ENCODE assay signal across 1 cellular context in the genomic region with DNA sequence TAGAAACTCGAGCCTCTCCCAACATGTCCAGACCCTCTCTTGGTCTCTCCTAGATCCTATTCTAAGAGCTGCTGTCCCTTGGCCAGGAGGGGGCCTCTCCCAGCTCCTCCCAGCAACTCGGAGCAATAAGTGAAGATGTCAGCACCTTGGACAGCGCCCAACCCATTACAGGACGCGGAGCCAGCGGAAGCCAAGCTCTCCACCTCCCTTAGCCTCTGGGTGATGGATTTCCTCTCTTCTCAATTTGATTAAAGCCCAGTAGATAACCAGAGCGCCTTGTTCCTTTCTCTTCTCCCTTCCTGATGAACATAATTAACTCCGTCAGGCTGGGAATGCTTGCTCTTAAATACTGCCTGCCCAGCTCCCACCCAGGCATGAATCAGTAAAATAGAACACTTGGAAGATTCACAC.
TF ChIP-seq lines count a peak whose summit lies in the region.

No MANE protein-coding gene starts in this region.

TF ChIP-seq in HepG2, 621 proteins besides CTCF, POLR2A, EP300 and RAD21 (continued from another document and continues in another):
- TF ChIP-seq, protein P1, sequence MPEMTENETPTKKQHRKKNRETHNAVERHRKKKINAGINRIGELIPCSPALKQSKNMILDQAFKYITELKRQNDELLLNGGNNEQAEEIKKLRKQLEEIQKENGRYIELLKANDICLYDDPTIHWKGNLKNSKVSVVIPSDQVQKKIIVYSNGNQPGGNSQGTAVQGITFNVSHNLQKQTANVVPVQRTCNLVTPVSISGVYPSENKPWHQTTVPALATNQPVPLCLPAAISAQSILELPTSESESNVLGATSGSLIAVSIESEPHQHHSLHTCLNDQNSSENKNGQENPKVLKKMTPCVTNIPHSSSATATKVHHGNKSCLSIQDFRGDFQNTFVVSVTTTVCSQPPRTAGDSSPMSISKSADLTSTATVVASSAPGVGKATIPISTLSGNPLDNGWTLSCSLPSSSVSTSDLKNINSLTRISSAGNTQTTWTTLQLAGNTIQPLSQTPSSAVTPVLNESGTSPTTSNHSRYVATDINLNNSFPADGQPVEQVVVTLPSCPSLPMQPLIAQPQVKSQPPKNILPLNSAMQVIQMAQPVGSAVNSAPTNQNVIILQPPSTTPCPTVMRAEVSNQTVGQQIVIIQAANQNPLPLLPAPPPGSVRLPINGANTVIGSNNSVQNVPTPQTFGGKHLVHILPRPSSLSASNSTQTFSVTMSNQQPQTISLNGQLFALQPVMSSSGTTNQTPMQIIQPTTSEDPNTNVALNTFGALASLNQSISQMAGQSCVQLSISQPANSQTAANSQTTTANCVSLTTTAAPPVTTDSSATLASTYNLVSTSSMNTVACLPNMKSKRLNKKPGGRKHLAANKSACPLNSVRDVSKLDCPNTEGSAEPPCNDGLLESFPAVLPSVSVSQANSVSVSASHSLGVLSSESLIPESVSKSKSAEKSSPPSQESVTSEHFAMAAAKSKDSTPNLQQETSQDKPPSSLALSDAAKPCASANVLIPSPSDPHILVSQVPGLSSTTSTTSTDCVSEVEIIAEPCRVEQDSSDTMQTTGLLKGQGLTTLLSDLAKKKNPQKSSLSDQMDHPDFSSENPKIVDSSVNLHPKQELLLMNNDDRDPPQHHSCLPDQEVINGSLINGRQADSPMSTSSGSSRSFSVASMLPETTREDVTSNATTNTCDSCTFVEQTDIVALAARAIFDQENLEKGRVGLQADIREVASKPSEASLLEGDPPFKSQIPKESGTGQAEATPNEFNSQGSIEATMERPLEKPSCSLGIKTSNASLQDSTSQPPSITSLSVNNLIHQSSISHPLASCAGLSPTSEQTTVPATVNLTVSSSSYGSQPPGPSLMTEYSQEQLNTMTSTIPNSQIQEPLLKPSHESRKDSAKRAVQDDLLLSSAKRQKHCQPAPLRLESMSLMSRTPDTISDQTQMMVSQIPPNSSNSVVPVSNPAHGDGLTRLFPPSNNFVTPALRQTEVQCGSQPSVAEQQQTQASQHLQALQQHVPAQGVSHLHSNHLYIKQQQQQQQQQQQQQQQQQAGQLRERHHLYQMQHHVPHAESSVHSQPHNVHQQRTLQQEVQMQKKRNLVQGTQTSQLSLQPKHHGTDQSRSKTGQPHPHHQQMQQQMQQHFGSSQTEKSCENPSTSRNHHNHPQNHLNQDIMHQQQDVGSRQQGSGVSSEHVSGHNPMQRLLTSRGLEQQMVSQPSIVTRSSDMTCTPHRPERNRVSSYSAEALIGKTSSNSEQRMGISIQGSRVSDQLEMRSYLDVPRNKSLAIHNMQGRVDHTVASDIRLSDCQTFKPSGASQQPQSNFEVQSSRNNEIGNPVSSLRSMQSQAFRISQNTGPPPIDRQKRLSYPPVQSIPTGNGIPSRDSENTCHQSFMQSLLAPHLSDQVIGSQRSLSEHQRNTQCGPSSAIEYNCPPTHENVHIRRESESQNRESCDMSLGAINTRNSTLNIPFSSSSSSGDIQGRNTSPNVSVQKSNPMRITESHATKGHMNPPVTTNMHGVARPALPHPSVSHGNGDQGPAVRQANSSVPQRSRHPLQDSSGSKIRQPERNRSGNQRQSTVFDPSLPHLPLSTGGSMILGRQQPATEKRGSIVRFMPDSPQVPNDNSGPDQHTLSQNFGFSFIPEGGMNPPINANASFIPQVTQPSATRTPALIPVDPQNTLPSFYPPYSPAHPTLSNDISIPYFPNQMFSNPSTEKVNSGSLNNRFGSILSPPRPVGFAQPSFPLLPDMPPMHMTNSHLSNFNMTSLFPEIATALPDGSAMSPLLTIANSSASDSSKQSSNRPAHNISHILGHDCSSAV (CRISPR knock-in tag; IDR thresholded peaks at IDR 0.05; ENCODE audit: borderline replicate concordance), result no peak
- TF ChIP-seq CREM (IDR thresholded peaks at IDR 0.05) (no peak), CREM (CRISPR knock-in tag; IDR thresholded peaks at IDR 0.05) (no peak), ZNF460 (CRISPR knock-in tag; IDR thresholded peaks at IDR 0.05; ENCODE audit: borderline replicate concordance) (no peak), AGO1 (IDR thresholded peaks at IDR 0.05; ENCODE audit: low read depth, low read length, poor library complexity, severe bottlenecking) (no peak), ZFP41 (CRISPR knock-in tag; IDR thresholded peaks at IDR 0.05; ENCODE audit: borderline replicate concordance) (peak; percentile 69; the same call in 1 of the 2 replicates), SPEN (CRISPR knock-in tag; IDR thresholded peaks at IDR 0.05; ENCODE audit: low read depth) (peak; percentile 68; the same call in 1 of the 2 replicates), ZNF792 (CRISPR knock-in tag; IDR thresholded peaks at IDR 0.05) (peak; percentile 98), SALL2 (CRISPR knock-in tag; IDR thresholded peaks at IDR 0.05) (peak; percentile 79; the same call in 1 of the 2 replicates), HOXA5 (CRISPR knock-in tag; IDR thresholded peaks at IDR 0.05) (peak; percentile 99), POLR2AphosphoS5 (IDR thresholded peaks at IDR 0.05; ENCODE audit: low read depth, low read length) (no peak), REL (CRISPR knock-in tag; conservative IDR thresholded peaks at IDR 0.05) (0 out of 2 replicates have a peak, but pooled peaks have one; percentile 39), NFRKB (IDR thresholded peaks at IDR 0.05) (no peak), ZNF788 (CRISPR knock-in tag; IDR thresholded peaks at IDR 0.05; ENCODE audit: borderline replicate concordance) (peak; percentile 60; the same call in 1 of the 2 replicates), JUND (CRISPR knock-in tag; IDR thresholded peaks at IDR 0.05) (no peak), FOXK1 (CRISPR knock-in tag; IDR thresholded peaks at IDR 0.05; ENCODE audit: borderline replicate concordance, low read depth) (peak; percentile 81; the same call in 1 of the 2 replicates), ZNF7 (CRISPR knock-in tag; IDR thresholded peaks at IDR 0.05) (peak; percentile 66; the same call in 1 of the 2 replicates), ZFP36L1 (CRISPR knock-in tag; IDR thresholded peaks at IDR 0.05) (peak; percentile 82), ZBTB3 (CRISPR knock-in tag; IDR thresholded peaks at IDR 0.05; ENCODE audit: borderline replicate concordance, low read depth) (no peak), AHR (CRISPR knock-in tag; IDR thresholded peaks at IDR 0.05) (peak; percentile 97), ZNF33B (CRISPR knock-in tag; IDR thresholded peaks at IDR 0.05) (0 out of 2 replicates have a peak, but pooled peaks have one; percentile 80), MTF2 (CRISPR knock-in tag; IDR thresholded peaks at IDR 0.05; ENCODE audit: borderline replicate concordance) (no peak), TGIF2 (CRISPR knock-in tag; IDR thresholded peaks at IDR 0.05) (peak; percentile 97), TOE1 (CRISPR knock-in tag; IDR thresholded peaks at IDR 0.05) (peak; percentile 94; the same call in 1 of the 2 replicates), ZNF329 (CRISPR knock-in tag; IDR thresholded peaks at IDR 0.05; ENCODE audit: low read depth) (peak; percentile 90), ZNF713 (CRISPR knock-in tag; IDR thresholded peaks at IDR 0.05) (no peak), GLI4 (CRISPR knock-in tag; IDR thresholded peaks at IDR 0.05; ENCODE audit: borderline replicate concordance) (0 out of 2 replicates have a peak, but pooled peaks have one; percentile 72), HOXA9 (CRISPR knock-in tag; IDR thresholded peaks at IDR 0.05; ENCODE audit: borderline replicate concordance) (peak; percentile 64; the same call in 1 of the 2 replicates), ZNF432 (CRISPR knock-in tag; IDR thresholded peaks at IDR 0.05; ENCODE audit: borderline replicate concordance) (no peak), ZNF850 (CRISPR knock-in tag; conservative IDR thresholded peaks at IDR 0.05) (no peak), MAZ (IDR thresholded peaks at IDR 0.05; ENCODE audit: borderline replicate concordance, low read depth, low read length) (no peak), MAZ (CRISPR knock-in tag; IDR thresholded peaks at IDR 0.05; ENCODE audit: low read depth) (peak; percentile 76; the same call in 1 of the 2 replicates), ZNF274 (CRISPR knock-in tag; IDR thresholded peaks at IDR 0.05) (peak; percentile 86), TMF1 (CRISPR knock-in tag; IDR thresholded peaks at IDR 0.05; ENCODE audit: low read depth) (peak; percentile 75; the same call in 1 of the 2 replicates), KAT2B (IDR thresholded peaks at IDR 0.05; ENCODE audit: borderline replicate concordance, low read depth, low read length) (no peak), SIX4 (CRISPR knock-in tag; IDR thresholded peaks at IDR 0.05) (peak; percentile 80), ADNP (CRISPR knock-in tag; IDR thresholded peaks at IDR 0.05) (no peak), MED8 (CRISPR knock-in tag; IDR thresholded peaks at IDR 0.05; ENCODE audit: insufficient replicate concordance) (no peak), ZFP82 (CRISPR knock-in tag; IDR thresholded peaks at IDR 0.05; ENCODE audit: borderline replicate concordance) (no peak), ZNF510 (CRISPR knock-in tag; IDR thresholded peaks at IDR 0.05; ENCODE audit: low read depth) (no peak), ZNF761 (CRISPR knock-in tag; conservative IDR thresholded peaks at IDR 0.05) (0 out of 2 replicates have a peak, but pooled peaks have one; percentile 69), SP2 (CRISPR knock-in tag; IDR thresholded peaks at IDR 0.05) (no peak), SMAD3 (CRISPR knock-in tag; IDR thresholded peaks at IDR 0.05) (peak; percentile 99), YEATS2 (CRISPR knock-in tag; IDR thresholded peaks at IDR 0.05; ENCODE audit: borderline replicate concordance) (peak; percentile 82; the same call in 1 of the 2 replicates), PRMT3 (CRISPR knock-in tag; IDR thresholded peaks at IDR 0.05; ENCODE audit: borderline replicate concordance, low read depth) (peak; percentile 94; the same call in 1 of the 2 replicates), ZNF44 (CRISPR knock-in tag; IDR thresholded peaks at IDR 0.05) (no peak), MYC (CRISPR knock-in tag; IDR thresholded peaks at IDR 0.05; ENCODE audit: borderline replicate concordance) (peak; percentile 44; the same call in 1 of the 2 replicates)
- TF ChIP-seq, protein P2, sequence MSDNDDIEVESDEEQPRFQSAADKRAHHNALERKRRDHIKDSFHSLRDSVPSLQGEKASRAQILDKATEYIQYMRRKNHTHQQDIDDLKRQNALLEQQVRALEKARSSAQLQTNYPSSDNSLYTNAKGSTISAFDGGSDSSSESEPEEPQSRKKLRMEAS (IDR thresholded peaks at IDR 0.05), result no peak
- TF ChIP-seq, protein P3, sequence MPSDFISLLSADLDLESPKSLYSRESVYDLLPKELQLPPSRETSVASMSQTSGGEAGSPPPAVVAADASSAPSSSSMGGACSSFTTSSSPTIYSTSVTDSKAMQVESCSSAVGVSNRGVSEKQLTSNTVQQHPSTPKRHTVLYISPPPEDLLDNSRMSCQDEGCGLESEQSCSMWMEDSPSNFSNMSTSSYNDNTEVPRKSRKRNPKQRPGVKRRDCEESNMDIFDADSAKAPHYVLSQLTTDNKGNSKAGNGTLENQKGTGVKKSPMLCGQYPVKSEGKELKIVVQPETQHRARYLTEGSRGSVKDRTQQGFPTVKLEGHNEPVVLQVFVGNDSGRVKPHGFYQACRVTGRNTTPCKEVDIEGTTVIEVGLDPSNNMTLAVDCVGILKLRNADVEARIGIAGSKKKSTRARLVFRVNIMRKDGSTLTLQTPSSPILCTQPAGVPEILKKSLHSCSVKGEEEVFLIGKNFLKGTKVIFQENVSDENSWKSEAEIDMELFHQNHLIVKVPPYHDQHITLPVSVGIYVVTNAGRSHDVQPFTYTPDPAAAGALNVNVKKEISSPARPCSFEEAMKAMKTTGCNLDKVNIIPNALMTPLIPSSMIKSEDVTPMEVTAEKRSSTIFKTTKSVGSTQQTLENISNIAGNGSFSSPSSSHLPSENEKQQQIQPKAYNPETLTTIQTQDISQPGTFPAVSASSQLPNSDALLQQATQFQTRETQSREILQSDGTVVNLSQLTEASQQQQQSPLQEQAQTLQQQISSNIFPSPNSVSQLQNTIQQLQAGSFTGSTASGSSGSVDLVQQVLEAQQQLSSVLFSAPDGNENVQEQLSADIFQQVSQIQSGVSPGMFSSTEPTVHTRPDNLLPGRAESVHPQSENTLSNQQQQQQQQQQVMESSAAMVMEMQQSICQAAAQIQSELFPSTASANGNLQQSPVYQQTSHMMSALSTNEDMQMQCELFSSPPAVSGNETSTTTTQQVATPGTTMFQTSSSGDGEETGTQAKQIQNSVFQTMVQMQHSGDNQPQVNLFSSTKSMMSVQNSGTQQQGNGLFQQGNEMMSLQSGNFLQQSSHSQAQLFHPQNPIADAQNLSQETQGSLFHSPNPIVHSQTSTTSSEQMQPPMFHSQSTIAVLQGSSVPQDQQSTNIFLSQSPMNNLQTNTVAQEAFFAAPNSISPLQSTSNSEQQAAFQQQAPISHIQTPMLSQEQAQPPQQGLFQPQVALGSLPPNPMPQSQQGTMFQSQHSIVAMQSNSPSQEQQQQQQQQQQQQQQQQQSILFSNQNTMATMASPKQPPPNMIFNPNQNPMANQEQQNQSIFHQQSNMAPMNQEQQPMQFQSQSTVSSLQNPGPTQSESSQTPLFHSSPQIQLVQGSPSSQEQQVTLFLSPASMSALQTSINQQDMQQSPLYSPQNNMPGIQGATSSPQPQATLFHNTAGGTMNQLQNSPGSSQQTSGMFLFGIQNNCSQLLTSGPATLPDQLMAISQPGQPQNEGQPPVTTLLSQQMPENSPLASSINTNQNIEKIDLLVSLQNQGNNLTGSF (CRISPR knock-in tag; IDR thresholded peaks at IDR 0.05), result peak; percentile 91
- TF ChIP-seq, protein P4, sequence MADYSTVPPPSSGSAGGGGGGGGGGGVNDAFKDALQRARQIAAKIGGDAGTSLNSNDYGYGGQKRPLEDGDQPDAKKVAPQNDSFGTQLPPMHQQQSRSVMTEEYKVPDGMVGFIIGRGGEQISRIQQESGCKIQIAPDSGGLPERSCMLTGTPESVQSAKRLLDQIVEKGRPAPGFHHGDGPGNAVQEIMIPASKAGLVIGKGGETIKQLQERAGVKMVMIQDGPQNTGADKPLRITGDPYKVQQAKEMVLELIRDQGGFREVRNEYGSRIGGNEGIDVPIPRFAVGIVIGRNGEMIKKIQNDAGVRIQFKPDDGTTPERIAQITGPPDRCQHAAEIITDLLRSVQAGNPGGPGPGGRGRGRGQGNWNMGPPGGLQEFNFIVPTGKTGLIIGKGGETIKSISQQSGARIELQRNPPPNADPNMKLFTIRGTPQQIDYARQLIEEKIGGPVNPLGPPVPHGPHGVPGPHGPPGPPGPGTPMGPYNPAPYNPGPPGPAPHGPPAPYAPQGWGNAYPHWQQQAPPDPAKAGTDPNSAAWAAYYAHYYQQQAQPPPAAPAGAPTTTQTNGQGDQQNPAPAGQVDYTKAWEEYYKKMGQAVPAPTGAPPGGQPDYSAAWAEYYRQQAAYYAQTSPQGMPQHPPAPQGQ (CRISPR knock-in tag; IDR thresholded peaks at IDR 0.05; ENCODE audit: borderline replicate concordance), result no peak
- TF ChIP-seq, protein P5, sequence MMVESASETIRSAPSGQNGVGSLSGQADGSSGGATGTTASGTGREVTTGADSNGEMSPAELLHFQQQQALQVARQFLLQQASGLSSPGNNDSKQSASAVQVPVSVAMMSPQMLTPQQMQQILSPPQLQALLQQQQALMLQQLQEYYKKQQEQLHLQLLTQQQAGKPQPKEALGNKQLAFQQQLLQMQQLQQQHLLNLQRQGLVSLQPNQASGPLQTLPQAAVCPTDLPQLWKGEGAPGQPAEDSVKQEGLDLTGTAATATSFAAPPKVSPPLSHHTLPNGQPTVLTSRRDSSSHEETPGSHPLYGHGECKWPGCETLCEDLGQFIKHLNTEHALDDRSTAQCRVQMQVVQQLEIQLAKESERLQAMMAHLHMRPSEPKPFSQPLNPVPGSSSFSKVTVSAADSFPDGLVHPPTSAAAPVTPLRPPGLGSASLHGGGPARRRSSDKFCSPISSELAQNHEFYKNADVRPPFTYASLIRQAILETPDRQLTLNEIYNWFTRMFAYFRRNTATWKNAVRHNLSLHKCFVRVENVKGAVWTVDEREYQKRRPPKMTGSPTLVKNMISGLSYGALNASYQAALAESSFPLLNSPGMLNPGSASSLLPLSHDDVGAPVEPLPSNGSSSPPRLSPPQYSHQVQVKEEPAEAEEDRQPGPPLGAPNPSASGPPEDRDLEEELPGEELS (CRISPR knock-in tag; IDR thresholded peaks at IDR 0.05), result peak; percentile 75
